ENCODE assay signal across 1 cellular context in the genomic region with DNA sequence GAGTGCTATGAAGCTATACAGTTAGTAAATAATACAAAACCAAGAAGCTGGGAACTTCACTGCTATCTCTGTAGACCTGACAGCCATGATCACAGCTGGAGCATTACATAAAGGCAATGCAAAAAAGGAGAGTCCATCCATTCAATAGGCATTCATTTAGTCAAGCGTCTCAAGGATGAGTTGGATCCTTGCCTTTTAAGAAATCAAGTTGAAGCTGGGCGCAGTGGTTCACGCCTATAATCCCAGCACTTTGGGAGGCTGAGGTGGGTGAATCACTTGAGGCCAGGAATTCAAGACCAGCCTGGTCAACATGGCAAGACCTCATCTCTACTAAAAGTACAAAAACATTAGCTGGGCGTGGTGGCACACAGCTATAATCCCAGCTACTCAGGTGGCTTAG.
TF ChIP-seq lines count a peak whose summit lies in the region.

No MANE protein-coding gene starts in this region.

TF ChIP-seq in IMR-90, 13 proteins besides CTCF, POLR2A, EP300 and RAD21 (continued from another document):
- TF ChIP-seq, protein P1, sequence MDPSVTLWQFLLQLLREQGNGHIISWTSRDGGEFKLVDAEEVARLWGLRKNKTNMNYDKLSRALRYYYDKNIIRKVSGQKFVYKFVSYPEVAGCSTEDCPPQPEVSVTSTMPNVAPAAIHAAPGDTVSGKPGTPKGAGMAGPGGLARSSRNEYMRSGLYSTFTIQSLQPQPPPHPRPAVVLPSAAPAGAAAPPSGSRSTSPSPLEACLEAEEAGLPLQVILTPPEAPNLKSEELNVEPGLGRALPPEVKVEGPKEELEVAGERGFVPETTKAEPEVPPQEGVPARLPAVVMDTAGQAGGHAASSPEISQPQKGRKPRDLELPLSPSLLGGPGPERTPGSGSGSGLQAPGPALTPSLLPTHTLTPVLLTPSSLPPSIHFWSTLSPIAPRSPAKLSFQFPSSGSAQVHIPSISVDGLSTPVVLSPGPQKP (IDR thresholded peaks at IDR 0.05; ENCODE audit: borderline replicate concordance, low read depth, low read length) = no peak
- TF ChIP-seq NFE2L2 (IDR thresholded peaks at IDR 0.05; ENCODE audit: low read depth, low read length) = no peak
- no peak for TF ChIP-seq SMC3 (IDR thresholded peaks at IDR 0.05; ENCODE audit: low read depth, low read length)
- TF ChIP-seq BHLHE40 (IDR thresholded peaks at IDR 0.05; ENCODE audit: low read depth, low read length) = no peak
- TF ChIP-seq CEBPB (IDR thresholded peaks at IDR 0.05; ENCODE audit: low read depth, low read length) = no peak
- no peak for TF ChIP-seq RCOR1 (IDR thresholded peaks at IDR 0.05; ENCODE audit: insufficient replicate concordance, low read length)
- no peak for TF ChIP-seq CHD1 (IDR thresholded peaks at IDR 0.05; ENCODE audit: low read depth, low read length)
TF ChIP-seq in IMR-90: peak in this region for 0.
